In genomic region chr7:112147752-112148435, GRCh38 we compare ENCODE assay signal across 24 cellular contexts. TPM values are rescaled to one million over a fixed set of nuclear protein-coding genes. Genes with fewer than 3 reads are reported as not detected.
DNase-seq lines count a peak whose midpoint lies in the region; ATAC-seq, FAIRE-seq and TF ChIP-seq lines count a peak whose summit lies in the region.
"Had no signal": no experiment of that assay in that cellular context is flagged by ENCODE, and none has a peak within 500 bp of the region (broad histone marks: within the 10 kb centered on the region; RNA-seq: fewer than 3 reads in every experiment).

No MANE protein-coding gene starts in this region.

- peak overlapping the region; percentile 14 for H3K27ac Mint-ChIP-seq in chondrocyte (ENCODE audit: unreplicated experiment)
- H3K27ac Mint-ChIP-seq in neural crest cell (ENCODE audit: unreplicated experiment) = peak overlapping the region; percentile 6
- H3K27ac Mint-ChIP-seq: activated naive CD4-positive, alpha-beta T cell treated with anti-CD3 and anti-CD28 coated beads, Interleukin-2, amount 10 ng/mL, durations not matched to agents 7 days and 5 days; HFFc6; immature natural killer cell; stimulated activated effector memory CD8-positive, alpha-beta T cell treated with anti-CD3 and anti-CD28 coated beads, Interleukin-12 subunit alpha, Interleukin-12 subunit beta, amount 100 ng/mL, for 72 hours; T-cell had no signal

- H3K9me3 Mint-ChIP-seq in chondrocyte (ENCODE audit: low read depth) (no peaks in the 10 kb centered on the region), neural crest cell (no peaks in the 10 kb centered on the region)
- no peaks in the 10 kb centered on the region for H3K9me3 Mint-ChIP-seq in activated T-cell treated with anti-CD3 and anti-CD28 coated beads, Interleukin-2, amount 50 U/mL, for 4 hours
- H3K9me3 Mint-ChIP-seq: activated naive CD4-positive, alpha-beta T cell treated with anti-CD3 and anti-CD28 coated beads, Interleukin-2, amount 10 ng/mL, durations not matched to agents 7 days and 5 days; HFFc6; stimulated activated effector memory CD8-positive, alpha-beta T cell treated with anti-CD3 and anti-CD28 coated beads, Interleukin-12 subunit alpha, Interleukin-12 subunit beta, amount 100 ng/mL, for 72 hours; T-cell had no signal

- no peaks in the 10 kb centered on the region for H3K27me3 Mint-ChIP-seq in chondrocyte (ENCODE audit: low read depth)
- no peaks in the 10 kb centered on the region for H3K27me3 Mint-ChIP-seq in neural crest cell (ENCODE audit: low read depth)
- H3K27me3 Mint-ChIP-seq in activated T-cell treated with anti-CD3 and anti-CD28 coated beads, Interleukin-2, amount 50 U/mL, for 4 hours (ENCODE audit: low read depth) = peaks cover 22% of the 10 kb centered on the region

- H3K36me3 Mint-ChIP-seq in chondrocyte (ENCODE audit: low read depth) = no peaks in the 10 kb centered on the region
- H3K36me3 Mint-ChIP-seq in neural crest cell (ENCODE audit: low read depth) = no peaks in the 10 kb centered on the region
- no peaks in the 10 kb centered on the region for H3K36me3 Mint-ChIP-seq in activated T-cell treated with anti-CD3 and anti-CD28 coated beads, Interleukin-2, amount 50 U/mL, for 4 hours (ENCODE audit: insufficient read depth)
- H3K36me3 Mint-ChIP-seq: activated naive CD4-positive, alpha-beta T cell treated with anti-CD3 and anti-CD28 coated beads, Interleukin-2, amount 10 ng/mL, durations not matched to agents 7 days and 5 days; immature natural killer cell; stimulated activated effector memory CD8-positive, alpha-beta T cell treated with anti-CD3 and anti-CD28 coated beads, Interleukin-12 subunit alpha, Interleukin-12 subunit beta, amount 100 ng/mL, for 72 hours; T-cell had no signal

- TF ChIP-seq POLR2A in GM12892 (IDR thresholded peaks at IDR 0.05; ENCODE audit: low read depth, low read length) = no peak

- H3K4me1 Mint-ChIP-seq in chondrocyte (ENCODE audit: low read depth) (peaks cover 57% of the 10 kb centered on the region), neural crest cell (peaks cover 18% of the 10 kb centered on the region)
- no peaks in the 10 kb centered on the region for H3K4me1 Mint-ChIP-seq in activated T-cell treated with anti-CD3 and anti-CD28 coated beads, Interleukin-2, amount 50 U/mL, for 4 hours (ENCODE audit: low read depth)
- H3K4me1 Mint-ChIP-seq: activated naive CD4-positive, alpha-beta T cell treated with anti-CD3 and anti-CD28 coated beads, Interleukin-2, amount 10 ng/mL, durations not matched to agents 7 days and 5 days; immature natural killer cell; stimulated activated effector memory CD8-positive, alpha-beta T cell treated with anti-CD3 and anti-CD28 coated beads, Interleukin-12 subunit alpha, Interleukin-12 subunit beta, amount 100 ng/mL, for 72 hours; T-cell had no signal

- FAIRE-seq in GM12892 (lab: Jason Lieb, UNC) = peak; percentile 14
- FAIRE-seq: GM12891 had no signal

- TF ChIP-seq CTCF in chondrocyte (IDR thresholded peaks at IDR 0.05) = peak; percentile 26
- no peak for TF ChIP-seq CTCF in neural crest cell (conservative IDR thresholded peaks at IDR 0.05)

- peak overlapping the region; percentile 9 for H3K4me3 Mint-ChIP-seq in chondrocyte (ENCODE audit: unreplicated experiment)
- no peak overlapping the region for H3K4me3 Mint-ChIP-seq in neural crest cell
- no peak overlapping the region for H3K4me3 Mint-ChIP-seq in activated T-cell treated with anti-CD3 and anti-CD28 coated beads, Interleukin-2, amount 50 U/mL, for 4 hours
- H3K4me3 Mint-ChIP-seq: activated naive CD4-positive, alpha-beta T cell treated with anti-CD3 and anti-CD28 coated beads, Interleukin-2, amount 10 ng/mL, durations not matched to agents 7 days and 5 days; HFFc6; immature natural killer cell; stimulated activated effector memory CD8-positive, alpha-beta T cell treated with anti-CD3 and anti-CD28 coated beads, Interleukin-12 subunit alpha, Interleukin-12 subunit beta, amount 100 ng/mL, for 72 hours; T-cell had no signal

- DNase-seq in GM12892 (ENCODE audit: insufficient read length) (no peak), NCI-H1694 treated with DMSO at 0.1 percent for 48 hours (lab: John Stamatoyannopoulos, UW) (peak; percentile 63), chondrocyte (ENCODE audit: low spot score) (no peak), neural crest cell (ENCODE audit: low read depth, low spot score) (no peak), HuH-7 (ENCODE audit: low spot score) (no peak), RPMI8226 (no peak)
- DNase-seq in activated T-cell treated with anti-CD3 and anti-CD28 coated beads, Interleukin-2, amount 50 U/mL, for 4 hours = no peak
- DNase-seq: activated CD4-positive, alpha-beta T cell treated with anti-CD3 and anti-CD28 coated beads for 4 hours; activated naive CD4-positive, alpha-beta T cell treated with anti-CD3 and anti-CD28 coated beads, Interleukin-2, amount 10 ng/mL, durations not matched to agents 7 days and 5 days; central memory CD4-positive, alpha-beta T cell; DMS79; erythroblast; foreskin keratinocyte; HFFc6; immature natural killer cell; Karpas-422; left ventricle myocardium superior; NCI-H2081 treated with DMSO at 0.1 percent for 48 hours; NCI-H526; SHP77 treated with DMSO at 0.1 percent for 48 hours; stimulated activated CD4-positive, alpha-beta T cell treated with anti-CD3 and anti-CD28 coated beads, Interleukin-1b, Interleukin-23, amount 100 ng/mL, for 48 hours; T-cell had no signal

- no peak for ATAC-seq in activated T-cell treated with anti-CD3 and anti-CD28 coated beads, Interleukin-2, amount 50 U/mL, for 4 hours
- ATAC-seq: foreskin keratinocyte; left ventricle myocardium superior; stimulated activated effector memory CD8-positive, alpha-beta T cell treated with anti-CD3 and anti-CD28 coated beads, Interleukin-12 subunit alpha, Interleukin-12 subunit beta, amount 100 ng/mL, for 72 hours; T-cell had no signal

RNA-seq across cellular contexts. Expression of gene DOCK4, which starts 58.3 kb away (rescaled TPM):
- polyA plus RNA-seq in GM12892 (2012; ENCODE audit: missing spikeins) = 2.8 TPM
- total RNA-seq in chondrocyte (43.0 to 102 TPM (median 48.8 TPM) in 3 replicates), neural crest cell (14.1 and 15.3 TPM in 2 replicates)
- 1 to 10 TPM; 1.1 to 2.1 (median 2.1) TPM for total RNA-seq in activated T-cell treated with anti-CD3 and anti-CD28 coated beads, Interleukin-2, amount 50 U/mL, for 4 hours

RNA-seq across cellular contexts. Expression of gene ZNF277, which starts 58.6 kb away (rescaled TPM):
- polyA plus RNA-seq in GM12892 (2012; ENCODE audit: missing spikeins) = 38.4 TPM
- total RNA-seq in chondrocyte (15.5 to 18.8 TPM (median 16.2 TPM) in 3 replicates), neural crest cell (20.2 and 20.9 TPM in 2 replicates)
- total RNA-seq in activated T-cell treated with anti-CD3 and anti-CD28 coated beads, Interleukin-2, amount 50 U/mL, for 4 hours = 10 to 100 TPM; 11.3 to 13.9 (median 13.0) TPM
